In genomic region chr9:111483419-111483861, GRCh38 we compare ENCODE assay signal across 7 cellular contexts. TPM values are rescaled to one million over a fixed set of nuclear protein-coding genes. Genes with fewer than 3 reads are reported as not detected.
DNase-seq lines count a peak whose midpoint lies in the region; ATAC-seq and TF ChIP-seq lines count a peak whose summit lies in the region.

No MANE protein-coding gene starts in this region.

- peak overlapping the region; percentile 97 for H2BK5ac ChIP-seq in trophoblast cell (ENCODE audit: low read depth, low read length, poor library complexity)

- TF ChIP-seq POLR2A in esophagus muscularis mucosa (IDR thresholded peaks at IDR 0.05; ENCODE audit: low read depth): no peak
- peak in 1 of 2 donors; percentile 13 for TF ChIP-seq POLR2A in vagina (IDR thresholded peaks at IDR 0.05)

- H3K27me3 Mint-ChIP-seq in activated CD8-positive, alpha-beta T cell treated with anti-CD3 and anti-CD28 coated beads, Interleukin-2, amount 10 ng/mL, durations not matched to agents 7 days and 5 days (ENCODE audit: low read depth): peaks cover 3% of the 10 kb centered on the region

- H2BK12ac ChIP-seq in trophoblast cell (ENCODE audit: low read length): no peak overlapping the region

- H3K23ac ChIP-seq in trophoblast cell (ENCODE audit: low read length): no peak overlapping the region

- intact Hi-C loops in esophagus muscularis mucosa (cut with DNase I) (loop anchor here (5.0 kb wide), 1 partner anchor 44 kb away; the partner anchor contains the start of gene ZNF483), vagina (cut with DNase I) (no loop called here)

- CTCF ChIA-PET in activated CD8-positive, alpha-beta T cell treated with anti-CD3 and anti-CD28 coated beads, Interleukin-2, amount 10 ng/mL, durations not matched to agents 7 days and 5 days (lab: Charles Lee): no interaction called here

- H2BK120ac ChIP-seq in trophoblast cell (ENCODE audit: insufficient read depth, low read length, poor library complexity): peak overlapping the region; percentile 93

- no peak overlapping the region for H2AK5ac ChIP-seq in trophoblast cell (ENCODE audit: low read length)

- in situ Hi-C loops in GM13976 (cut with MboI; ENCODE audit: low sequenced_read_pairs, unreplicated experiment): no loop called here

- H3K36me3 Mint-ChIP-seq in activated CD8-positive, alpha-beta T cell treated with anti-CD3 and anti-CD28 coated beads, Interleukin-2, amount 10 ng/mL, durations not matched to agents 7 days and 5 days (ENCODE audit: low read depth): peaks cover 9% of the 10 kb centered on the region

- no peaks in the 10 kb centered on the region for H3K9me3 Mint-ChIP-seq in activated CD8-positive, alpha-beta T cell treated with anti-CD3 and anti-CD28 coated beads, Interleukin-2, amount 10 ng/mL, durations not matched to agents 7 days and 5 days (ENCODE audit: insufficient read depth)

- H3K36me3 ChIP-seq in esophagus muscularis mucosa: no peaks in the 10 kb centered on the region
- no peaks in the 10 kb centered on the region for H3K36me3 ChIP-seq in trophoblast cell (ENCODE audit: control insufficient read depth in 1 of 2, insufficient read depth in 2 of 2, low read length in 2 of 2)
- no peaks in the 10 kb centered on the region for H3K36me3 ChIP-seq in vagina

- H4K8ac ChIP-seq in trophoblast cell (ENCODE audit: low read depth, low read length): peak overlapping the region; percentile 96

- H3K14ac ChIP-seq in trophoblast cell (ENCODE audit: low read length): peak overlapping the region; percentile 99

- H2AFZ ChIP-seq in trophoblast cell (ENCODE audit: insufficient read depth, low read length, poor library complexity): peak overlapping the region; percentile 96

- peak overlapping the region; percentile 96 for H3K9ac ChIP-seq in trophoblast cell (ENCODE audit: low read length)

- H3K4me1 ChIP-seq in esophagus muscularis mucosa: peaks cover 9 to 47% (median 43%) of the 10 kb centered on the region in 4 donors
- peaks cover 0 to 2% of the 10 kb centered on the region in 2 experiments for H3K4me1 ChIP-seq in trophoblast cell (ENCODE audit: control insufficient read depth in 1 of 2, insufficient read depth in 2 of 2, low read length in 2 of 2)
- H3K4me1 ChIP-seq in vagina: peaks cover 37% of the 10 kb centered on the region

- H3K4me3 Mint-ChIP-seq in activated CD8-positive, alpha-beta T cell treated with anti-CD3 and anti-CD28 coated beads, Interleukin-2, amount 10 ng/mL, durations not matched to agents 7 days and 5 days: peak overlapping the region; percentile 18

- H3K27ac ChIP-seq in esophagus muscularis mucosa (replicated peaks in 1 of 4) (peak overlapping the region; percentile 97 to 99 (median 99)), trophoblast cell (ENCODE audit: low read depth, low read length) (peak overlapping the region; percentile 99), vagina (peak overlapping the region; percentile 96)

- H4K12ac ChIP-seq in trophoblast cell (ENCODE audit: low read depth, low read length): peak overlapping the region; percentile 99

- H3K27me3 ChIP-seq in esophagus muscularis mucosa (no peaks in the 10 kb centered on the region), trophoblast cell (ENCODE audit: insufficient read depth, low read length) (no peaks in the 10 kb centered on the region), vagina (no peaks in the 10 kb centered on the region)

- peaks cover 14% of the 10 kb centered on the region for H3K79me1 ChIP-seq in trophoblast cell (ENCODE audit: low read length)

- peak; percentile 21 for ATAC-seq in GM21576 (IDR thresholded peaks at IDR 0.05; ENCODE audit: unreplicated experiment)
- ATAC-seq in activated CD8-positive, alpha-beta T cell treated with anti-CD3 and anti-CD28 coated beads, Interleukin-2, amount 10 ng/mL, durations not matched to agents 7 days and 5 days: peak; percentile 45

- peak overlapping the region; percentile 86 for H3K4ac ChIP-seq in trophoblast cell (ENCODE audit: low read depth, low read length)

- TF ChIP-seq CTCF in GM13976 (IDR thresholded peaks at IDR 0.05; ENCODE audit: borderline replicate concordance, control extremely low read depth, extremely low read depth, insufficient read depth, missing control alignments) (no peak), esophagus muscularis mucosa (IDR thresholded peaks at IDR 0.05) (no peak), vagina (IDR thresholded peaks at IDR 0.05) (no peak)

- H3K18ac ChIP-seq in trophoblast cell (ENCODE audit: low read length): peak overlapping the region; percentile 99

- POLR2A ChIA-PET in activated CD8-positive, alpha-beta T cell treated with anti-CD3 and anti-CD28 coated beads, Interleukin-2, amount 10 ng/mL, durations not matched to agents 7 days and 5 days (lab: Charles Lee): interaction anchor here (0.8 to 1.9 kb wide), 5 partner anchors 16 to 1227 kb away, joined by 3 to 12 read pairs (median 3); partner anchors contain the start of genes DNAJC25, HSDL2, TXN and UGCG

- peak overlapping the region; percentile 58; the same call in 1 of the 2 replicates for H3K4me3 ChIP-seq in Jurkat, Clone E6-1 (ENCODE audit: low read length)
- H3K4me3 ChIP-seq in esophagus muscularis mucosa: peak overlapping the region; percentile 86 to 99 (median 93)
- peak overlapping the region; percentile 87 for H3K4me3 ChIP-seq in trophoblast cell (ENCODE audit: low read depth, low read length)
- H3K4me3 ChIP-seq in vagina: peak overlapping the region; percentile 76 to 87

- H4K91ac ChIP-seq in trophoblast cell (ENCODE audit: low read depth, low read length): peak overlapping the region; percentile 97

- no CpG with 5 or more reads among the region's 81 CpGs for WGBS in esophagus muscularis mucosa
- no CpG with 5 or more reads among the region's 81 CpGs for WGBS in trophoblast cell (ENCODE audit: extremely low coverage, insufficient coverage, insufficient read length)

- peaks cover 28% of the 10 kb centered on the region for H3K4me1 Mint-ChIP-seq in activated CD8-positive, alpha-beta T cell treated with anti-CD3 and anti-CD28 coated beads, Interleukin-2, amount 10 ng/mL, durations not matched to agents 7 days and 5 days (ENCODE audit: low read depth)

- H3K9me3 ChIP-seq in esophagus muscularis mucosa (no peaks in the 10 kb centered on the region), trophoblast cell (ENCODE audit: insufficient read depth, low read depth, low read length) (no peaks in the 10 kb centered on the region), vagina (no peaks in the 10 kb centered on the region)

- H3K4me2 ChIP-seq in trophoblast cell (ENCODE audit: low read length): peak overlapping the region; percentile 80

- peaks cover 21% of the 10 kb centered on the region for H3K79me2 ChIP-seq in trophoblast cell (ENCODE audit: control insufficient read depth, insufficient read depth, low read length, poor library complexity)

- H3K27ac Mint-ChIP-seq in activated CD8-positive, alpha-beta T cell treated with anti-CD3 and anti-CD28 coated beads, Interleukin-2, amount 10 ng/mL, durations not matched to agents 7 days and 5 days: no peak overlapping the region

- TF ChIP-seq EP300 in esophagus muscularis mucosa (IDR thresholded peaks at IDR 0.05): no peak

- DNase-seq in GM13976 (ENCODE audit: low spot score) (peak; percentile 78), esophagus muscularis mucosa (ENCODE audit: extremely low spot score) (no peak), trophoblast cell (no peak), vagina (ENCODE audit: extremely low spot score in 2 of 2) (no peak)
- no peak for DNase-seq in Jurkat, Clone E6-1 (ENCODE audit: low read depth, low spot score)
- DNase-seq in activated CD8-positive, alpha-beta T cell treated with anti-CD3 and anti-CD28 coated beads, Interleukin-2, amount 10 ng/mL, durations not matched to agents 7 days and 5 days: peak; percentile 57

RNA-seq across cellular contexts. Expression of gene ECPAS, which starts 0.7 kb away (rescaled TPM):
- polyA plus RNA-seq in Jurkat, Clone E6-1 (2012; ENCODE audit: insufficient read depth, insufficient read length): 23.7 TPM
- 10 to 100 TPM; 55.9 to 59.1 TPM for total RNA-seq in activated CD8-positive, alpha-beta T cell treated with anti-CD3 and anti-CD28 coated beads, Interleukin-2, amount 10 ng/mL, durations not matched to agents 7 days and 5 days
- total RNA-seq in esophagus muscularis mucosa (10 to 100 TPM; 72.9 to 89.3 (median 80.6) TPM), vagina (62.9 TPM)
- polyA plus RNA-seq in trophoblast cell (2013): 65.4 and 66.5 TPM in 2 replicates

RNA-seq across cellular contexts. Expression of gene ZNF483, which starts 41.5 kb away (rescaled TPM):
- 1.1 TPM for polyA plus RNA-seq in Jurkat, Clone E6-1 (2012; ENCODE audit: insufficient read depth, insufficient read length)
- total RNA-seq in activated CD8-positive, alpha-beta T cell treated with anti-CD3 and anti-CD28 coated beads, Interleukin-2, amount 10 ng/mL, durations not matched to agents 7 days and 5 days: 1 to 10 TPM; 2.2 to 2.3 TPM
- 10 to 100 TPM; 11.0 to 15.0 (median 14.5) TPM for total RNA-seq in esophagus muscularis mucosa
- polyA plus RNA-seq in trophoblast cell (2013): 0.55 and 0.58 TPM in 2 replicates
- total RNA-seq in vagina: 8.8 TPM

Comparison
In these comparisons a context has a peak if more than half of its experiments do, and no peak if none do; other contexts are left out.
1. DNase-seq: peak in GM13976 (single experiment) and activated CD8-positive, alpha-beta T cell treated with anti-CD3 and anti-CD28 coated beads, Interleukin-2, amount 10 ng/mL, durations not matched to agents 7 days and 5 days (single experiment); none in Jurkat, Clone E6-1 (single experiment), esophagus muscularis mucosa (single experiment), trophoblast cell (0 of 2) and vagina (0 of 2).
2. Peak in every context shown above with its lines, with median percentiles within 50 percentile points of each other: H3K4me3 ChIP-seq and H3K27ac ChIP-seq.